In the genomic region with DNA sequence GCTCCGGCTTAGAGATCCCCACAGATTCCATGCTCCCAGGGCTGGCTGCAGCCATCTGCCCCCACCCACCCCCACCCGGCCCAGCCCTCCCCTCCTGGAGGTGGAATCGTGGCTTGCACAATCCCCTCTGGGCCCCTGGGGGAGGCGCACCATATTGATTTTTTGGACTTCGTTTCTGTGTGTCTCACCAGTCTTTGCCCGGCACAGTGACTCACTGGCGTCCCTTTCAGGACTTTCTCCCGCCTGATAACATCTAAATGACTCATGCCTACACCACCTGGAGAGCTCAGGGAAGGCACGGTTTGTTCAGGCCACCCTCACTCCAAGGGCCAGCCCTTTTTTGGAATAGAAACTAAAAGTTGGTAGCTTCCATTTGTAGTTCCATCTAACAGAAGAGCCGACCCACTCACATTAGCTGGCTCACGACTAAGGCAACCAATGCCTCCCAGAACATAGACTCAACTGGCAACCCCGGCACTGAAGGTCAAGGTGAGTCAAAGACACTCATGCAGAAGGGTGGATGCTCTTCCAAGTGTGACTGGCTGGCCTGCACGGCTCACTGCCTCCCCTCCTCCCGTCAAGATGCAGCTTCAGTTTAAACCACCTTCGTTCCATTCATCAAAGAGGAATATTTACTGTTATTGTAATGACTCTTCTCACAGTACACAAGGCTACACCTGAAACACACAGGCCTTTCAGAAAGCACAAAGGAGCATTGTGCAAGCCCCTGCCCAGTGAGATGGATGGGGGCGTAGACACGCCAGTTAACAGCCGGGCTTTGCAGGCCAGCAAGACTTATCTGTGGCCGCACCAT, we compare ENCODE assay signal across 1 cellular context.
A peak's percentile ranks its signal among the peaks of the same experiment; 100 is the strongest.
TF ChIP-seq lines count a peak whose summit lies in the region.

No MANE protein-coding gene starts in this region.

TF ChIP-seq in HEK293, 187 proteins besides CTCF, POLR2A, EP300 and RAD21 (continued from another document and continues in another):
- TF ChIP-seq, protein P1, sequence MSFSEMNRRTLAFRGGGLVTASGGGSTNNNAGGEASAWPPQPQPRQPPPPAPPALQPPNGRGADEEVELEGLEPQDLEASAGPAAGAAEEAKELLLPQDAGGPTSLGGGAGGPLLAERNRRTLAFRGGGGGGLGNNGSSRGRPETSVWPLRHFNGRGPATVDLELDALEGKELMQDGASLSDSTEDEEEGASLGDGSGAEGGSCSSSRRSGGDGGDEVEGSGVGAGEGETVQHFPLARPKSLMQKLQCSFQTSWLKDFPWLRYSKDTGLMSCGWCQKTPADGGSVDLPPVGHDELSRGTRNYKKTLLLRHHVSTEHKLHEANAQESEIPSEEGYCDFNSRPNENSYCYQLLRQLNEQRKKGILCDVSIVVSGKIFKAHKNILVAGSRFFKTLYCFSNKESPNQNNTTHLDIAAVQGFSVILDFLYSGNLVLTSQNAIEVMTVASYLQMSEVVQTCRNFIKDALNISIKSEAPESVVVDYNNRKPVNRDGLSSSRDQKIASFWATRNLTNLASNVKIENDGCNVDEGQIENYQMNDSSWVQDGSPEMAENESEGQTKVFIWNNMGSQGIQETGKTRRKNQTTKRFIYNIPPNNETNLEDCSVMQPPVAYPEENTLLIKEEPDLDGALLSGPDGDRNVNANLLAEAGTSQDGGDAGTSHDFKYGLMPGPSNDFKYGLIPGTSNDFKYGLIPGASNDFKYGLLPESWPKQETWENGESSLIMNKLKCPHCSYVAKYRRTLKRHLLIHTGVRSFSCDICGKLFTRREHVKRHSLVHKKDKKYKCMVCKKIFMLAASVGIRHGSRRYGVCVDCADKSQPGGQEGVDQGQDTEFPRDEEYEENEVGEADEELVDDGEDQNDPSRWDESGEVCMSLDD (tag by site-specific recombination; IDR thresholded peaks at IDR 0.05): peak; percentile 62
- peak; percentile 91 for TF ChIP-seq ZNF660 (tag by site-specific recombination; IDR thresholded peaks at IDR 0.05)
- peak; percentile 68 for TF ChIP-seq ZNF600 (tag by site-specific recombination; IDR thresholded peaks at IDR 0.05)
- TF ChIP-seq ZEB2 (tag by site-specific recombination; IDR thresholded peaks at IDR 0.05): peak; percentile 83; the same call in 1 of the 2 replicates
- TF ChIP-seq, protein P2, sequence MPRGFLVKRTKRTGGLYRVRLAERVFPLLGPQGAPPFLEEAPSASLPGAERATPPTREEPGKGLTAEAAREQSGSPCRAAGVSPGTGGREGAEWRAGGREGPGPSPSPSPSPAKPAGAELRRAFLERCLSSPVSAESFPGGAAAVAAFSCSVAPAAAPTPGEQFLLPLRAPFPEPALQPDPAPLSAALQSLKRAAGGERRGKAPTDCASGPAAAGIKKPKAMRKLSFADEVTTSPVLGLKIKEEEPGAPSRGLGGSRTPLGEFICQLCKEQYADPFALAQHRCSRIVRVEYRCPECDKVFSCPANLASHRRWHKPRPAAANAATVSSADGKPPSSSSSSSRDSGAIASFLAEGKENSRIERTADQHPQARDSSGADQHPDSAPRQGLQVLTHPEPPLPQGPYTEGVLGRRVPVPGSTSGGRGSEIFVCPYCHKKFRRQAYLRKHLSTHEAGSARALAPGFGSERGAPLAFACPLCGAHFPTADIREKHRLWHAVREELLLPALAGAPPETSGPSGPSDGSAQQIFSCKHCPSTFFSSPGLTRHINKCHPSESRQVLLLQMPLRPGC (tag by site-specific recombination; IDR thresholded peaks at IDR 0.05): peak; percentile 84
- TF ChIP-seq ZNF24 (tag by site-specific recombination; IDR thresholded peaks at IDR 0.05): peak; percentile 81
- TF ChIP-seq ZNF146 (tag by site-specific recombination; IDR thresholded peaks at IDR 0.05): 0 out of 2 replicates have a peak, but pooled peaks have one; percentile 12
- TF ChIP-seq ZNF366 (tag by site-specific recombination; conservative IDR thresholded peaks at IDR 0.05): peak; percentile 81
- no peak for TF ChIP-seq HOXC10 (CRISPR knock-in tag; IDR thresholded peaks at IDR 0.05)
- no peak for TF ChIP-seq ZNF677 (tag by site-specific recombination; IDR thresholded peaks at IDR 0.05)
- TF ChIP-seq, protein P3, sequence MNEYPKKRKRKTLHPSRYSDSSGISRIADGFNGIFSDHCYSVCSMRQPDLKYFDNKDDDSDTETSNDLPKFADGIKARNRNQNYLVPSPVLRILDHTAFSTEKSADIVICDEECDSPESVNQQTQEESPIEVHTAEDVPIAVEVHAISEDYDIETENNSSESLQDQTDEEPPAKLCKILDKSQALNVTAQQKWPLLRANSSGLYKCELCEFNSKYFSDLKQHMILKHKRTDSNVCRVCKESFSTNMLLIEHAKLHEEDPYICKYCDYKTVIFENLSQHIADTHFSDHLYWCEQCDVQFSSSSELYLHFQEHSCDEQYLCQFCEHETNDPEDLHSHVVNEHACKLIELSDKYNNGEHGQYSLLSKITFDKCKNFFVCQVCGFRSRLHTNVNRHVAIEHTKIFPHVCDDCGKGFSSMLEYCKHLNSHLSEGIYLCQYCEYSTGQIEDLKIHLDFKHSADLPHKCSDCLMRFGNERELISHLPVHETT (tag by site-specific recombination; IDR thresholded peaks at IDR 0.05): peak; percentile 88
- TF ChIP-seq, protein P4, sequence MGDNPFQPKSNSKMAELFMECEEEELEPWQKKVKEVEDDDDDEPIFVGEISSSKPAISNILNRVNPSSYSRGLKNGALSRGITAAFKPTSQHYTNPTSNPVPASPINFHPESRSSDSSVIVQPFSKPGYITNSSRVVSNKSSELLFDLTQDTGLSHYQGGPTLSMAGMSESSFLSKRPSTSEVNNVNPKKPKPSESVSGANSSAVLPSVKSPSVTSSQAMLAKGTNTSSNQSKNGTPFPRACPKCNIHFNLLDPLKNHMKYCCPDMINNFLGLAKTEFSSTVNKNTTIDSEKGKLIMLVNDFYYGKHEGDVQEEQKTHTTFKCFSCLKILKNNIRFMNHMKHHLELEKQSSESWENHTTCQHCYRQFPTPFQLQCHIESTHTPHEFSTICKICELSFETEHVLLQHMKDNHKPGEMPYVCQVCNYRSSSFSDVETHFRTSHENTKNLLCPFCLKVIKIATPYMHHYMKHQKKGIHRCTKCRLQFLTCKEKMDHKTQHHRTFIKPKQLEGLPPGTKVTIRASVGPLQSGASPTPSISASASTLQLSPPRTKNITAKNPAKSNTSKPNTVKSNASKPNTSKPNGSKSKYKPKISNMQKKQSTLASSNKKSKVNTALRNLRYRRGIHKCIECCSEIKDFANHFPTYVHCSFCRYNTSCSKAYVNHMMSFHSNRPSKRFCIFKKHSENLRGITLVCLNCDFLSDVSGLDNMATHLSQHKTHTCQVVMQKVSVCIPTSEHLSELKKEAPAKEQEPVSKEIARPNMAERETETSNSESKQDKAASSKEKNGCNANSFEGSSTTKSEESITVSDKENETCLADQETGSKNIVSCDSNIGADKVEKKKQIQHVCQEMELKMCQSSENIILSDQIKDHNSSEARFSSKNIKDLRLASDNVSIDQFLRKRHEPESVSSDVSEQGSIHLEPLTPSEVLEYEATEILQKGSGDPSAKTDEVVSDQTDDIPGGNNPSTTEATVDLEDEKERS (tag by site-specific recombination; IDR thresholded peaks at IDR 0.05): 0 out of 2 replicates have a peak, but pooled peaks have one; percentile 62
- peak; percentile 47; the same call in 1 of the 2 replicates for TF ChIP-seq ZNF391 (tag by site-specific recombination; IDR thresholded peaks at IDR 0.05; ENCODE audit: borderline replicate concordance, low read depth)
- TF ChIP-seq, protein P5, sequence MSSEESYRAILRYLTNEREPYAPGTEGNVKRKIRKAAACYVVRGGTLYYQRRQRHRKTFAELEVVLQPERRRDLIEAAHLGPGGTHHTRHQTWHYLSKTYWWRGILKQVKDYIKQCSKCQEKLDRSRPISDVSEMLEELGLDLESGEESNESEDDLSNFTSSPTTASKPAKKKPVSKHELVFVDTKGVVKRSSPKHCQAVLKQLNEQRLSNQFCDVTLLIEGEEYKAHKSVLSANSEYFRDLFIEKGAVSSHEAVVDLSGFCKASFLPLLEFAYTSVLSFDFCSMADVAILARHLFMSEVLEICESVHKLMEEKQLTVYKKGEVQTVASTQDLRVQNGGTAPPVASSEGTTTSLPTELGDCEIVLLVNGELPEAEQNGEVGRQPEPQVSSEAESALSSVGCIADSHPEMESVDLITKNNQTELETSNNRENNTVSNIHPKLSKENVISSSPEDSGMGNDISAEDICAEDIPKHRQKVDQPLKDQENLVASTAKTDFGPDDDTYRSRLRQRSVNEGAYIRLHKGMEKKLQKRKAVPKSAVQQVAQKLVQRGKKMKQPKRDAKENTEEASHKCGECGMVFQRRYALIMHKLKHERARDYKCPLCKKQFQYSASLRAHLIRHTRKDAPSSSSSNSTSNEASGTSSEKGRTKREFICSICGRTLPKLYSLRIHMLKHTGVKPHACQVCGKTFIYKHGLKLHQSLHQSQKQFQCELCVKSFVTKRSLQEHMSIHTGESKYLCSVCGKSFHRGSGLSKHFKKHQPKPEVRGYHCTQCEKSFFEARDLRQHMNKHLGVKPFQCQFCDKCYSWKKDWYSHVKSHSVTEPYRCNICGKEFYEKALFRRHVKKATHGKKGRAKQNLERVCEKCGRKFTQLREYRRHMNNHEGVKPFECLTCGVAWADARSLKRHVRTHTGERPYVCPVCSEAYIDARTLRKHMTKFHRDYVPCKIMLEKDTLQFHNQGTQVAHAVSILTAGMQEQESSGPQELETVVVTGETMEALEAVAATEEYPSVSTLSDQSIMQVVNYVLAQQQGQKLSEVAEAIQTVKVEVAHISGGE (tag by site-specific recombination; conservative IDR thresholded peaks at IDR 0.05; ENCODE audit: low read depth): peak; percentile 66
- no peak for TF ChIP-seq ZNF121 (tag by site-specific recombination; IDR thresholded peaks at IDR 0.05)
- TF ChIP-seq ZNF341 (tag by site-specific recombination; IDR thresholded peaks at IDR 0.05; ENCODE audit: low read depth): peak; percentile 68
- TF ChIP-seq ZBTB17 (tag by site-specific recombination; IDR thresholded peaks at IDR 0.05): peak; percentile 55; the same call in 1 of the 2 replicates
- TF ChIP-seq ZNF394 (tag by site-specific recombination; IDR thresholded peaks at IDR 0.05; ENCODE audit: borderline replicate concordance): peak; percentile 60; the same call in 1 of the 2 replicates
- TF ChIP-seq, protein P6, sequence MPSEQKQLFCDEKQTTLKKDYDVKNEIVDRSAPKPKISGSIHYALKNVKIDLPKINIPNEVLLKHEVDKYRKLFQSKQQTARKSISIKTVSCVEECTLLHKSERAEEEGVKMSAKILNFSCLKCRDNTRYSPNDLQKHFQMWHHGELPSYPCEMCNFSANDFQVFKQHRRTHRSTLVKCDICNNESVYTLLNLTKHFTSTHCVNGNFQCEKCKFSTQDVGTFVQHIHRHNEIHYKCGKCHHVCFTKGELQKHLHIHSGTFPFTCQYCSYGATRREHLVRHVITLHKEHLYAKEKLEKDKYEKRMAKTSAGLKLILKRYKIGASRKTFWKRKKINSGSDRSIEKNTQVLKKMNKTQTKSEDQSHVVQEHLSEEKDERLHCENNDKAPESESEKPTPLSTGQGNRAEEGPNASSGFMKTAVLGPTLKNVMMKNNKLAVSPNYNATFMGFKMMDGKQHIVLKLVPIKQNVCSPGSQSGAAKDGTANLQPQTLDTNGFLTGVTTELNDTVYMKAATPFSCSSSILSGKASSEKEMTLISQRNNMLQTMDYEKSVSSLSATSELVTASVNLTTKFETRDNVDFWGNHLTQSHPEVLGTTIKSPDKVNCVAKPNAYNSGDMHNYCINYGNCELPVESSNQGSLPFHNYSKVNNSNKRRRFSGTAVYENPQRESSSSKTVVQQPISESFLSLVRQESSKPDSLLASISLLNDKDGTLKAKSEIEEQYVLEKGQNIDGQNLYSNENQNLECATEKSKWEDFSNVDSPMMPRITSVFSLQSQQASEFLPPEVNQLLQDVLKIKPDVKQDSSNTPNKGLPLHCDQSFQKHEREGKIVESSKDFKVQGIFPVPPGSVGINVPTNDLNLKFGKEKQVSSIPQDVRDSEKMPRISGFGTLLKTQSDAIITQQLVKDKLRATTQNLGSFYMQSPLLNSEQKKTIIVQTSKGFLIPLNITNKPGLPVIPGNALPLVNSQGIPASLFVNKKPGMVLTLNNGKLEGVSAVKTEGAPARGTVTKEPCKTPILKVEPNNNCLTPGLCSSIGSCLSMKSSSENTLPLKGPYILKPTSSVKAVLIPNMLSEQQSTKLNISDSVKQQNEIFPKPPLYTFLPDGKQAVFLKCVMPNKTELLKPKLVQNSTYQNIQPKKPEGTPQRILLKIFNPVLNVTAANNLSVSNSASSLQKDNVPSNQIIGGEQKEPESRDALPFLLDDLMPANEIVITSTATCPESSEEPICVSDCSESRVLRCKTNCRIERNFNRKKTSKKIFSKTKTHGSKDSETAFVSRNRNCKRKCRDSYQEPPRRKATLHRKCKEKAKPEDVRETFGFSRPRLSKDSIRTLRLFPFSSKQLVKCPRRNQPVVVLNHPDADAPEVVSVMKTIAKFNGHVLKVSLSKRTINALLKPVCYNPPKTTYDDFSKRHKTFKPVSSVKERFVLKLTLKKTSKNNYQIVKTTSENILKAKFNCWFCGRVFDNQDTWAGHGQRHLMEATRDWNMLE (tag by site-specific recombination; conservative IDR thresholded peaks at IDR 0.05; ENCODE audit: low read depth): peak; percentile 46; the same call in 1 of the 2 replicates
- peak; percentile 59 for TF ChIP-seq OSR2 (tag by site-specific recombination; IDR thresholded peaks at IDR 0.05)
- TF ChIP-seq YY1 (tag by site-specific recombination; IDR thresholded peaks at IDR 0.05): no peak
- TF ChIP-seq ZFP41 (tag by site-specific recombination; IDR thresholded peaks at IDR 0.05; ENCODE audit: borderline replicate concordance): no peak
- TF ChIP-seq, protein P7, sequence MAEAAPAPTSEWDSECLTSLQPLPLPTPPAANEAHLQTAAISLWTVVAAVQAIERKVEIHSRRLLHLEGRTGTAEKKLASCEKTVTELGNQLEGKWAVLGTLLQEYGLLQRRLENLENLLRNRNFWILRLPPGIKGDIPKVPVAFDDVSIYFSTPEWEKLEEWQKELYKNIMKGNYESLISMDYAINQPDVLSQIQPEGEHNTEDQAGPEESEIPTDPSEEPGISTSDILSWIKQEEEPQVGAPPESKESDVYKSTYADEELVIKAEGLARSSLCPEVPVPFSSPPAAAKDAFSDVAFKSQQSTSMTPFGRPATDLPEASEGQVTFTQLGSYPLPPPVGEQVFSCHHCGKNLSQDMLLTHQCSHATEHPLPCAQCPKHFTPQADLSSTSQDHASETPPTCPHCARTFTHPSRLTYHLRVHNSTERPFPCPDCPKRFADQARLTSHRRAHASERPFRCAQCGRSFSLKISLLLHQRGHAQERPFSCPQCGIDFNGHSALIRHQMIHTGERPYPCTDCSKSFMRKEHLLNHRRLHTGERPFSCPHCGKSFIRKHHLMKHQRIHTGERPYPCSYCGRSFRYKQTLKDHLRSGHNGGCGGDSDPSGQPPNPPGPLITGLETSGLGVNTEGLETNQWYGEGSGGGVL (tag by site-specific recombination; IDR thresholded peaks at IDR 0.05): peak; percentile 93
- TF ChIP-seq SP3 (tag by site-specific recombination; IDR thresholded peaks at IDR 0.05): peak; percentile 75
- peak; percentile 98 for TF ChIP-seq SP7 (tag by site-specific recombination; IDR thresholded peaks at IDR 0.05)
- TF ChIP-seq ZNF654 (tag by site-specific recombination; IDR thresholded peaks at IDR 0.05; ENCODE audit: low read depth): no peak
- TF ChIP-seq, protein P8, sequence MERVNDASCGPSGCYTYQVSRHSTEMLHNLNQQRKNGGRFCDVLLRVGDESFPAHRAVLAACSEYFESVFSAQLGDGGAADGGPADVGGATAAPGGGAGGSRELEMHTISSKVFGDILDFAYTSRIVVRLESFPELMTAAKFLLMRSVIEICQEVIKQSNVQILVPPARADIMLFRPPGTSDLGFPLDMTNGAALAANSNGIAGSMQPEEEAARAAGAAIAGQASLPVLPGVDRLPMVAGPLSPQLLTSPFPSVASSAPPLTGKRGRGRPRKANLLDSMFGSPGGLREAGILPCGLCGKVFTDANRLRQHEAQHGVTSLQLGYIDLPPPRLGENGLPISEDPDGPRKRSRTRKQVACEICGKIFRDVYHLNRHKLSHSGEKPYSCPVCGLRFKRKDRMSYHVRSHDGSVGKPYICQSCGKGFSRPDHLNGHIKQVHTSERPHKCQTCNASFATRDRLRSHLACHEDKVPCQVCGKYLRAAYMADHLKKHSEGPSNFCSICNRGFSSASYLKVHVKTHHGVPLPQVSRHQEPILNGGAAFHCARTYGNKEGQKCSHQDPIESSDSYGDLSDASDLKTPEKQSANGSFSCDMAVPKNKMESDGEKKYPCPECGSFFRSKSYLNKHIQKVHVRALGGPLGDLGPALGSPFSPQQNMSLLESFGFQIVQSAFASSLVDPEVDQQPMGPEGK (tag by site-specific recombination; IDR thresholded peaks at IDR 0.05): peak; percentile 87
- no peak for TF ChIP-seq ZSCAN16 (tag by site-specific recombination; IDR thresholded peaks at IDR 0.05)
